8 cellular contexts compared by ENCODE assay signal in the genomic region with DNA sequence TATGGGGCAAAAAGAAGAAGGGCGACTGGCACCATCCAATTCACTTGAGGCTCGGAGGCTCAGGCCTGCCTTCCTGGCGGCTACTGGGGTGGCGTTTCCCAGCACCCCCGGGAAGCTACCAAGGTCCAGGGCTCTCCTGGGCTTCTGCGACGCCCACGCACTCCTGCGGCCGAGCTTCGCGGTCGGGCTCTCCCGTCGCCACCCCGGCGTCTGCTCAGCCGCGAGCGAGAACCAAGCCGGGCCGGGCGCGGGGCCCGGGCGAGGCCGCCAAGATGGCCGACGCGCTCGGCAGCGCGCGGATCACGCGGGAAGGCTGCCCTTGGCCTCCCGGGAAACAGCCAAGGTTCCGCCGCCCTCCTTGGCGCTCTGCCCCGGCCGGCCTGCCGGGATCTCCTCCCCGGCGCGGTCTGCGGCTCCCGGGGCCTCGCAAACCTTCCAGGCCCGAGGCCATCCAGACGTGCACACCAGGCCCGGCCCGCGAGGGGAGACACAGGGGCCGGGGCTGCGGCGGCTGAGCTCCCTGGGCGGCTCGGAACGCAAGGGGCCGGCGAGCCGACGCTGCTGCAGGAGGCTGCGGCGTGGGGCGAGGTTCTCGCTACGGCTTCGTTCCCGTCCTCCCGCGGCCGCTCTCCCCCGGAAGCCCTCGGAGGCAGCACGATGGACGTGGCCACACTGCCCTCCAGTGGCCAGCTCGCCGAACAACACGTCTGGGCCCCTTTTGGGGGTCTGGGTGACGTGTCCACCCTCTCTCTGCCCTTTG. TPM values are rescaled to one million over a fixed set of nuclear protein-coding genes. Genes with fewer than 3 reads are reported as not detected.
A peak's percentile ranks its signal among the peaks of the same experiment; 100 is the strongest.
DNase-seq lines count a peak whose midpoint lies in the region; ATAC-seq and TF ChIP-seq lines count a peak whose summit lies in the region.

No MANE protein-coding gene starts in this region.

- H3K36me3 Mint-ChIP-seq in endodermal cell (ENCODE audit: low read depth), result no peaks in the 10 kb centered on the region

- peaks cover 5% of the 10 kb centered on the region for H3K27me3 Mint-ChIP-seq in endodermal cell (ENCODE audit: insufficient read depth)

- DNase-seq in CMK (ENCODE audit: low read depth) (peak; percentile 66), HS-5 (ENCODE audit: low read depth) (peak; percentile 60), NOMO-1 treated with DMSO at 0.1 percent for 48 hours (lab: John Stamatoyannopoulos, UW; ENCODE audit: unreplicated experiment) (peak; percentile 86), endodermal cell (peak; percentile 97), midbrain (lab: John Stamatoyannopoulos, UW) (peak; percentile 90)
- DNase-seq in activated CD8-positive, alpha-beta memory T cell treated with anti-CD3 and anti-CD28 coated beads, Interleukin-2, amount 50 U/mL, for 24 hours (ENCODE audit: extremely low read depth), result peak; percentile 70
- peak; percentile 85 for DNase-seq in stimulated activated CD8-positive, alpha-beta memory T cell treated with anti-CD3 and anti-CD28 coated beads, Interleukin-15, amount 100 ng/mL, for 48 hours (ENCODE audit: low read depth in 2 of 2)

- peak overlapping the region; percentile 29 for H3K4me3 ChIP-seq in endodermal cell (ENCODE audit: low read length)

- peak; percentile 40 for ATAC-seq in GM19463 (IDR thresholded peaks at IDR 0.05; ENCODE audit: unreplicated experiment)

- peak overlapping the region; percentile 38 for H3K9ac ChIP-seq in endodermal cell (ENCODE audit: extremely low read depth, low read length, poor library complexity, severe bottlenecking)

- no peaks in the 10 kb centered on the region for H3K36me3 ChIP-seq in endodermal cell (ENCODE audit: control insufficient read depth, insufficient read depth, low read length)

- H3K9me3 Mint-ChIP-seq in endodermal cell, result no peaks in the 10 kb centered on the region

- peaks cover 40% of the 10 kb centered on the region for H3K4me1 Mint-ChIP-seq in endodermal cell

- peaks cover 9% of the 10 kb centered on the region for H3K4me1 ChIP-seq in endodermal cell (ENCODE audit: control insufficient read depth, insufficient read depth, low read length)

- no peaks in the 10 kb centered on the region for H3K27me3 ChIP-seq in endodermal cell (ENCODE audit: control insufficient read depth, insufficient read depth, low read length, poor library complexity, severe bottlenecking)

- H3K27ac ChIP-seq in endodermal cell (ENCODE audit: low read depth, low read length), result peak overlapping the region; percentile 94

- WGBS in endodermal cell (ENCODE audit: insufficient coverage in 1 of 2, insufficient read length in 1 of 2), 2 experiments, result 0 to 16% methylated on average over 23 to 82 of the region's 82 CpGs

- TF ChIP-seq CTCF in endodermal cell (conservative IDR thresholded peaks at IDR 0.05), result peak; percentile 96

- no peaks in the 10 kb centered on the region for H3K9me3 ChIP-seq in endodermal cell (ENCODE audit: control insufficient read depth, low read length)

- peak overlapping the region; percentile 41 for H3K4me3 Mint-ChIP-seq in endodermal cell

- H3K27ac Mint-ChIP-seq in endodermal cell, result peak overlapping the region; percentile 65

RNA-seq across cellular contexts. Expression of gene ZFP36L1, which starts 23.5 kb away (rescaled TPM):
- 10 to 100 TPM; 99.4 to 99.6 TPM for total RNA-seq in endodermal cell
- polyA plus RNA-seq in endodermal cell (2013, experiment 1 of 2), result 215 TPM
- polyA plus RNA-seq in endodermal cell (2013, experiment 2 of 2), result 172 TPM

Comparison
In these comparisons a context has a peak if more than half of its experiments do, and no peak if none do; other contexts are left out.
1. Peak in every context shown above with its lines: DNase-seq, ATAC-seq, H3K4me3 ChIP-seq and H3K27ac ChIP-seq.